ENCODE assay signal across 23 cellular contexts in the genomic region with DNA sequence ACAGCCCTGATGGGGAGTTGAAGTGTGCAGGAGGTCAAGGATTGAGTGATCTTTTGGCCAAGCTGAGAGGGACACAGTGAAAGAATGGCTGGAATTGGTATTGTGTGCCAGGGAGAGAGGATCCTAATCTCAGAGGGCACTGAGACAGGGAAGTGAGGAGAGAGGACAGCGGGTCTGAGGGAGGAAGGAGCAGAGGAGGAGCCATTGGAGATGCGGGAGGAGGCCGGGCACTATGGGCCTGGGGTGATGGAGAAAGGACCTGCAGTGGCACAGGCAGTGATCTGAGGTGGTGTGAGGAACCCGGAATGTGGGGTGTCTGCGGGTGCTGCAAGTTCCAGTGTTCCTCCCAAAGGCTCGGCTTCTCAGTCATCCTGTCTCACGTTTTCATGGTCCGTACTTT. TPM values are rescaled to one million over a fixed set of nuclear protein-coding genes. Genes with fewer than 3 reads are reported as not detected.
DNase-seq lines count a peak whose midpoint lies in the region; ATAC-seq, FAIRE-seq and TF ChIP-seq lines count a peak whose summit lies in the region.
"Had no signal": no experiment of that assay in that cellular context is flagged by ENCODE, and none has a peak within 500 bp of the region (broad histone marks: within the 10 kb centered on the region; RNA-seq: fewer than 3 reads in every experiment).

No MANE protein-coding gene starts in this region.

- no peak overlapping the region for H3K4me3 Mint-ChIP-seq in naive thymus-derived CD8-positive, alpha-beta T cell
- H3K4me3 Mint-ChIP-seq: stimulated activated effector memory CD8-positive, alpha-beta T cell treated with anti-CD3 and anti-CD28 coated beads, Interleukin-12 subunit alpha, Interleukin-12 subunit beta, amount 100 ng/mL, for 72 hours had no signal

- H3K9ac ChIP-seq in HepG2 (ENCODE audit: insufficient read depth, low read depth, low read length), result no peak overlapping the region

- FAIRE-seq in HepG2 (lab: Jason Lieb, UNC), result no peak
- FAIRE-seq: RCC 7860 had no signal

- in situ Hi-C loops in HepG2 (cut with HindIII; ENCODE audit: extremely low pct_ligation_motif_present, low pct_unique_long_range_greater_than_20kb), result no loop called here

- H3K27ac ChIP-seq in HepG2 (ENCODE audit: extremely low read length, insufficient read depth, low read length), result no peak overlapping the region
- no peak overlapping the region for H3K27ac ChIP-seq in right lobe of liver
- peak overlapping the region; percentile 75 for H3K27ac ChIP-seq in angular gyrus (ENCODE audit: low read depth, low read length)
- peak overlapping the region; percentile 3 to 31 for H3K27ac ChIP-seq in uterus
- H3K27ac ChIP-seq: brain microvascular endothelial cell, SJCRH30, thoracic aorta had no signal

- no peak for TF ChIP-seq RAD21 in HepG2 (CRISPR knock-in tag; IDR thresholded peaks at IDR 0.05)

- peaks cover 6 to 39% of the 10 kb centered on the region in 2 experiments for H3K36me3 ChIP-seq in HepG2 (replicated peaks in 1 of 2; ENCODE audit: control insufficient read depth in 1 of 2, insufficient read depth in 2 of 2, low read length in 2 of 2)
- no peaks in the 10 kb centered on the region for H3K36me3 ChIP-seq in right lobe of liver
- H3K36me3 ChIP-seq in uterus, result no peaks in the 10 kb centered on the region
- H3K36me3 ChIP-seq: brain microvascular endothelial cell, SJCRH30, thoracic aorta had no signal

- POLR2A ChIA-PET in HepG2 (lab: Yijun Ruan, JAX), result no interaction called here
- POLR2A ChIA-PET in naive thymus-derived CD8-positive, alpha-beta T cell (lab: Charles Lee), result no interaction called here

- H3K36me3 Mint-ChIP-seq in naive thymus-derived CD8-positive, alpha-beta T cell, result peaks cover 11 to 74% (median 42%) of the 10 kb centered on the region in 3 donors

- ATAC-seq in HepG2, result no peak
- no peak for ATAC-seq in right lobe of liver
- ATAC-seq in naive thymus-derived CD8-positive, alpha-beta T cell, result no peak
- ATAC-seq in HG03439 (IDR thresholded peaks at IDR 0.05; ENCODE audit: unreplicated experiment), result no peak
- ATAC-seq in GM18502 (IDR thresholded peaks at IDR 0.05; ENCODE audit: poor library complexity, unreplicated experiment), result no peak
- ATAC-seq: HCT116; stimulated activated effector memory CD8-positive, alpha-beta T cell treated with anti-CD3 and anti-CD28 coated beads, Interleukin-12 subunit alpha, Interleukin-12 subunit beta, amount 100 ng/mL, for 72 hours had no signal

- peaks cover 33 to 68% (median 49%) of the 10 kb centered on the region in 4 donors for H3K4me1 Mint-ChIP-seq in naive thymus-derived CD8-positive, alpha-beta T cell

- no peak overlapping the region for H3K4me3 ChIP-seq in HepG2 (replicated peaks in 1 of 3; ENCODE audit: insufficient read depth in 1 of 3, low read depth in 2 of 3, low read length in 3 of 3)
- H3K4me3 ChIP-seq in right lobe of liver, result no peak overlapping the region
- no peak overlapping the region for H3K4me3 ChIP-seq in uterus
- H3K4me3 ChIP-seq: adrenal gland, coronary artery, SJCRH30, skin epidermis, thoracic aorta had no signal

- intact Hi-C loops in HepG2 (cut with micrococcal nuclease; ENCODE audit: unreplicated experiment), result no loop called here
- intact Hi-C loops in right lobe of liver (cut with DNase I), result no loop called here
- intact Hi-C loops in uterus (cut with DNase I; ENCODE audit: low total_unique reads), result no loop called here

- no peak overlapping the region for H3K4me2 ChIP-seq in HepG2 (ENCODE audit: low read depth, low read length)

- TF ChIP-seq CTCF in HepG2 (CRISPR knock-in tag; IDR thresholded peaks at IDR 0.05), result no peak
- TF ChIP-seq CTCF in right lobe of liver (IDR thresholded peaks at IDR 0.05), result no peak
- no peak for TF ChIP-seq CTCF in uterus (IDR thresholded peaks at IDR 0.05)

- no peaks in the 10 kb centered on the region for H4K20me1 ChIP-seq in HepG2 (ENCODE audit: insufficient read depth, low read length)

- no peaks in the 10 kb centered on the region for H3K27me3 ChIP-seq in HepG2 (ENCODE audit: control insufficient read depth in 1 of 2, insufficient read depth in 2 of 2, low read length in 2 of 2)
- no peaks in the 10 kb centered on the region for H3K27me3 ChIP-seq in right lobe of liver
- H3K27me3 ChIP-seq in uterus, result no peaks in the 10 kb centered on the region
- H3K27me3 ChIP-seq: adrenal gland, brain microvascular endothelial cell, SJCRH30 had no signal

- BruUV-seq in HepG2 (replicated peaks; lab: Mats Ljungman, UMichigan), result no TSS peak

- DNase-seq in HepG2 (ENCODE audit: low spot score) (no peak), right lobe of liver (no peak), uterus (no peak), hippocampal formation (lab: John Stamatoyannopoulos, UW) (no peak)
- no peak for DNase-seq in naive thymus-derived CD8-positive, alpha-beta T cell
- DNase-seq: activated gamma-delta T cell treated with Interleukin-2 at 50 U/mL for 16 hours, brain microvascular endothelial cell, DMS 273 treated with DMSO at 0.1 percent for 48 hours, NCI-H1092, NCI-H2029, NCI-H2227 treated with DMSO at 0.1 percent for 48 hours, NCI-H69, SJCRH30 had no signal

- TF ChIP-seq EP300 in HepG2 (IDR thresholded peaks at IDR 0.05; ENCODE audit: low read depth in 2 of 2, low read length in 2 of 2) (no peak), HepG2 (CRISPR knock-in tag; IDR thresholded peaks at IDR 0.05; ENCODE audit: borderline replicate concordance) (no peak)

- H3K27ac Mint-ChIP-seq in naive thymus-derived CD8-positive, alpha-beta T cell, result peak overlapping the region in 8 of 10 donors; percentile 3 to 89 (median 62)

- no peak for TF ChIP-seq POLR2A in HepG2 (IDR thresholded peaks at IDR 0.05; ENCODE audit: insufficient read depth in 1 of 2, low read depth in 2 of 2, low read length in 2 of 2)
- TF ChIP-seq POLR2A in right lobe of liver (IDR thresholded peaks at IDR 0.05), result no peak
- TF ChIP-seq POLR2A in uterus (IDR thresholded peaks at IDR 0.05), result no peak

- no peaks in the 10 kb centered on the region for H3K27me3 Mint-ChIP-seq in naive thymus-derived CD8-positive, alpha-beta T cell

- no peak overlapping the region for H2AFZ ChIP-seq in HepG2 (ENCODE audit: low read length)

- no peaks in the 10 kb centered on the region for H3K79me2 ChIP-seq in HepG2 (ENCODE audit: insufficient read depth, low read length)

- H3K9me3 ChIP-seq in HepG2 (ENCODE audit: low read length) (no peaks in the 10 kb centered on the region), right lobe of liver (no peaks in the 10 kb centered on the region), uterus (no peaks in the 10 kb centered on the region)
- H3K9me3 ChIP-seq: adrenal gland, thoracic aorta had no signal

- H3K4me1 ChIP-seq in HepG2 (ENCODE audit: insufficient read depth, low read length), result no peaks in the 10 kb centered on the region
- no peaks in the 10 kb centered on the region for H3K4me1 ChIP-seq in right lobe of liver
- peaks cover 0 to 6% of the 10 kb centered on the region in 2 donors for H3K4me1 ChIP-seq in uterus

- CTCF ChIA-PET in HepG2 (lab: Yijun Ruan, JAX; ENCODE audit: low intra/inter-chr PET ratio, low total read pairs), result no interaction called here

- no peaks in the 10 kb centered on the region for H3K9me3 Mint-ChIP-seq in naive thymus-derived CD8-positive, alpha-beta T cell
- H3K9me3 Mint-ChIP-seq: stimulated activated effector memory CD8-positive, alpha-beta T cell treated with anti-CD3 and anti-CD28 coated beads, Interleukin-12 subunit alpha, Interleukin-12 subunit beta, amount 100 ng/mL, for 72 hours had no signal

- WGBS in HepG2 (ENCODE audit: low lambda C conversion rate), result 98% methylated on average over 8 of the region's 8 CpGs
- 100% methylated on average over 4 of the region's 8 CpGs for WGBS in right lobe of liver (ENCODE audit: insufficient coverage, low coverage, low lambda C conversion rate, missing lambda C conversion rate)

TF ChIP-seq in HepG2, 621 proteins besides CTCF, POLR2A, EP300 and RAD21:
- TF ChIP-seq PCBP1 (IDR thresholded peaks at IDR 0.05; ENCODE audit: borderline replicate concordance, low read depth, low read length) (no peak), EHMT2 (IDR thresholded peaks at IDR 0.05; ENCODE audit: borderline replicate concordance, low read depth, low read length) (no peak), SNRNP70 (IDR thresholded peaks at IDR 0.05; ENCODE audit: low read depth, low read length) (no peak), ZNF263 (CRISPR knock-in tag; IDR thresholded peaks at IDR 0.05) (0 out of 2 replicates have a peak, but pooled peaks have one; percentile 40)

RNA-seq across cellular contexts. Expression of a gene that starts 26.8 kb away (rescaled TPM):
- total RNA-seq in HepG2 (2016; rRNA removed; fragmentation: Illumina TruSeq; extraction: Trizol), result 16.5 and 20.8 TPM in 2 replicates
- 12.0 and 16.8 TPM in 2 replicates for total RNA-seq in HepG2 (2016; cell fraction: cytosol; rRNA removed; fragmentation: Illumina TruSeq; extraction: Trizol; ENCODE audit: low read depth)
- total RNA-seq in HepG2 (2016; cell fraction: insoluble cytoplasmic fraction; rRNA removed; fragmentation: Illumina TruSeq; extraction: Trizol), result 16.0 and 19.8 TPM in 2 replicates
- total RNA-seq in HepG2 (2016; cell fraction: membrane; rRNA removed; fragmentation: Illumina TruSeq; extraction: Trizol), result 19.8 and 25.4 TPM in 2 replicates
- 21.0 and 24.6 TPM in 2 replicates for total RNA-seq in HepG2 (2016; cell fraction: nucleus; rRNA removed; fragmentation: Illumina TruSeq; extraction: Trizol)
- polyA plus RNA-seq in HepG2 (2011; rRNA removed), result 13.2 and 13.9 TPM in 2 replicates
- polyA plus RNA-seq in HepG2 (2011; cell fraction: cytosol; rRNA removed), result 11.3 and 13.1 TPM in 2 replicates
- 14.7 and 16.7 TPM in 2 replicates for polyA plus RNA-seq in HepG2 (2011; cell fraction: nucleus; rRNA removed)
- polyA plus RNA-seq in HepG2 (2012), result 3.4 and 4.4 TPM in 2 replicates
- 6.8 and 7.8 TPM in 2 replicates for polyA plus RNA-seq in HepG2 (2016; cell fraction: cytosol; fragmentation: Illumina TruSeq; extraction: Trizol; ENCODE audit: low read depth)
- polyA plus RNA-seq in HepG2 (2016; cell fraction: insoluble cytoplasmic fraction; fragmentation: Illumina TruSeq; extraction: Trizol; ENCODE audit: low read depth), result 17.5 and 19.7 TPM in 2 replicates
- 10.7 and 11.4 TPM in 2 replicates for polyA plus RNA-seq in HepG2 (2016; cell fraction: membrane; fragmentation: Illumina TruSeq; extraction: Trizol; ENCODE audit: low read depth)
- 15.5 and 16.5 TPM in 2 replicates for polyA plus RNA-seq in HepG2 (2016; cell fraction: nucleus; fragmentation: Illumina TruSeq; extraction: Trizol; ENCODE audit: insufficient read depth, low read depth)
- 0.12 and 37.2 TPM in 2 replicates for polyA minus RNA-seq in HepG2 (2011; rRNA and poly(A)+ RNA removed; ENCODE audit: low replicate concordance)
- polyA minus RNA-seq in HepG2 (2011; cell fraction: cytosol; rRNA and poly(A)+ RNA removed), result 17.1 and 17.7 TPM in 2 replicates
- 29.2 and 36.2 TPM in 2 replicates for polyA minus RNA-seq in HepG2 (2011; cell fraction: nucleus; rRNA and poly(A)+ RNA removed)
- 1 to 10 TPM; 1.2 to 3.2 (median 2.0) TPM for total RNA-seq in right lobe of liver
- total RNA-seq in naive thymus-derived CD8-positive, alpha-beta T cell, result 10 to 100 TPM; 39.5 to 42.7 TPM
- polyA plus RNA-seq in naive thymus-derived CD8-positive, alpha-beta T cell, result 10 to 100 TPM; 10.3 to 15.5 (median 15.2) TPM
- 100 to 1,000 TPM in 1 of 4 donors, 10 to 100 TPM in 3; 22.5 to 103 (median 63.0) TPM for total RNA-seq in uterus

Comparison
In these comparisons a context has a peak if more than half of its experiments do, and no peak if none do; other contexts are left out.
1. H3K27ac ChIP-seq: peak in angular gyrus (single experiment) and uterus (2 of 2); none in HepG2 (single experiment) and right lobe of liver (0 of 3).